ENCODE assay signal across 10 cellular contexts in genomic region chr20:52031574-52032303, GRCh38.
DNase-seq lines count a peak whose midpoint lies in the region; ATAC-seq and TF ChIP-seq lines count a peak whose summit lies in the region.
"Had no signal": no experiment of that assay in that cellular context is flagged by ENCODE, and none has a peak within 500 bp of the region (broad histone marks: within the 10 kb centered on the region; RNA-seq: fewer than 3 reads in every experiment).

No MANE protein-coding gene starts in this region.

- H3K9me3 Mint-ChIP-seq in activated T-cell treated with anti-CD3 and anti-CD28 coated beads, Interleukin-2, amount 50 U/mL, for 24 hours = no peaks in the 10 kb centered on the region
- no peaks in the 10 kb centered on the region for H3K9me3 Mint-ChIP-seq in activated CD8-positive, alpha-beta T cell treated with anti-CD3 and anti-CD28 coated beads for 36 hours
- H3K9me3 Mint-ChIP-seq: activated T-cell treated with anti-CD3 and anti-CD28 coated beads, Interleukin-2, amount 50 U/mL, for 4 hours had no signal

- H3K27me3 Mint-ChIP-seq in activated T-cell treated with anti-CD3 and anti-CD28 coated beads, Interleukin-2, amount 50 U/mL, for 24 hours = no peaks in the 10 kb centered on the region
- H3K27me3 Mint-ChIP-seq in activated CD8-positive, alpha-beta T cell treated with anti-CD3 and anti-CD28 coated beads for 36 hours = no peaks in the 10 kb centered on the region

- no peak for TF ChIP-seq CTCF in activated CD8-positive, alpha-beta T cell treated with anti-CD3 and anti-CD28 coated beads for 36 hours (IDR thresholded peaks at IDR 0.05)

- H3K36me3 Mint-ChIP-seq in activated T-cell treated with anti-CD3 and anti-CD28 coated beads, Interleukin-2, amount 50 U/mL, for 24 hours (ENCODE audit: low read depth) = no peaks in the 10 kb centered on the region
- no peaks in the 10 kb centered on the region for H3K36me3 Mint-ChIP-seq in activated CD8-positive, alpha-beta T cell treated with anti-CD3 and anti-CD28 coated beads for 36 hours (ENCODE audit: low read depth)

- CTCF ChIA-PET in activated CD8-positive, alpha-beta T cell treated with anti-CD3 and anti-CD28 coated beads for 36 hours (lab: Charles Lee) = interaction anchor here (0.7 to 1.6 kb wide), 3 partner anchors 8 to 28 kb away, joined by 3 to 5 read pairs (median 3); no protein-coding TSS in a partner anchor

- DNase-seq in activated T-cell treated with anti-CD3 and anti-CD28 coated beads, Interleukin-2, amount 50 U/mL, for 24 hours = no peak
- DNase-seq in activated T-cell treated with anti-CD3 and anti-CD28 coated beads, Interleukin-2, amount 50 U/mL, for 1 hour = no peak
- DNase-seq in activated CD8-positive, alpha-beta T cell treated with anti-CD3 and anti-CD28 coated beads for 36 hours = peak; percentile 58
- DNase-seq in hepatic stellate cell (ENCODE audit: low spot score) = peak; percentile 43
- peak; percentile 62 for DNase-seq in stromal cell of bone marrow (ENCODE audit: low read depth)
- DNase-seq in CD1c-positive myeloid dendritic cell (ENCODE audit: extremely low spot score) = no peak
- DNase-seq in NCI-H2107 treated with DMSO at 0.1 percent for 48 hours (lab: John Stamatoyannopoulos, UW; ENCODE audit: unreplicated experiment) = no peak
- DNase-seq: activated T-cell treated with anti-CD3 and anti-CD28 coated beads, Interleukin-2, amount 50 U/mL, for 4 hours; NCI-H187 had no signal

- H3K4me3 Mint-ChIP-seq in activated T-cell treated with anti-CD3 and anti-CD28 coated beads, Interleukin-2, amount 50 U/mL, for 24 hours = no peak overlapping the region
- H3K4me3 Mint-ChIP-seq in activated CD8-positive, alpha-beta T cell treated with anti-CD3 and anti-CD28 coated beads for 36 hours = no peak overlapping the region
- H3K4me3 Mint-ChIP-seq: activated T-cell treated with anti-CD3 and anti-CD28 coated beads, Interleukin-2, amount 50 U/mL, for 4 hours had no signal

- POLR2A ChIA-PET in activated CD8-positive, alpha-beta T cell treated with anti-CD3 and anti-CD28 coated beads for 36 hours (lab: Charles Lee) = interaction anchor here (1.6 kb wide), 1 partner anchor 16 kb away, joined by 5 read pairs; no protein-coding TSS in a partner anchor

- peak; percentile 87 for ATAC-seq in activated CD8-positive, alpha-beta T cell treated with anti-CD3 and anti-CD28 coated beads for 36 hours
- no peak for ATAC-seq in HG02970 (IDR thresholded peaks at IDR 0.05; ENCODE audit: low FRiP score, unreplicated experiment)

- intact Hi-C loops in activated CD8-positive, alpha-beta T cell treated with anti-CD3 and anti-CD28 coated beads for 36 hours (cut with micrococcal nuclease) = no loop called here

- H3K4me1 Mint-ChIP-seq in activated T-cell treated with anti-CD3 and anti-CD28 coated beads, Interleukin-2, amount 50 U/mL, for 24 hours (ENCODE audit: low read depth) = peaks cover 21% of the 10 kb centered on the region
- H3K4me1 Mint-ChIP-seq in activated CD8-positive, alpha-beta T cell treated with anti-CD3 and anti-CD28 coated beads for 36 hours (ENCODE audit: low read depth) = peaks cover 18% of the 10 kb centered on the region

- peak overlapping the region; percentile 44 for H3K27ac Mint-ChIP-seq in activated T-cell treated with anti-CD3 and anti-CD28 coated beads, Interleukin-2, amount 50 U/mL, for 24 hours
- peak overlapping the region; percentile 78 for H3K27ac Mint-ChIP-seq in activated CD8-positive, alpha-beta T cell treated with anti-CD3 and anti-CD28 coated beads for 36 hours

Comparison
In these comparisons a context has a peak if more than half of its experiments do, and no peak if none do; other contexts are left out.
1. DNase-seq: peak in activated CD8-positive, alpha-beta T cell treated with anti-CD3 and anti-CD28 coated beads for 36 hours (single experiment), hepatic stellate cell (single experiment) and stromal cell of bone marrow (single experiment); none in activated T-cell treated with anti-CD3 and anti-CD28 coated beads, Interleukin-2, amount 50 U/mL, for 24 hours (single experiment), activated T-cell treated with anti-CD3 and anti-CD28 coated beads, Interleukin-2, amount 50 U/mL, for 1 hour (single experiment), CD1c-positive myeloid dendritic cell (single experiment) and NCI-H2107 treated with DMSO at 0.1 percent for 48 hours (single experiment).